In the genomic region with DNA sequence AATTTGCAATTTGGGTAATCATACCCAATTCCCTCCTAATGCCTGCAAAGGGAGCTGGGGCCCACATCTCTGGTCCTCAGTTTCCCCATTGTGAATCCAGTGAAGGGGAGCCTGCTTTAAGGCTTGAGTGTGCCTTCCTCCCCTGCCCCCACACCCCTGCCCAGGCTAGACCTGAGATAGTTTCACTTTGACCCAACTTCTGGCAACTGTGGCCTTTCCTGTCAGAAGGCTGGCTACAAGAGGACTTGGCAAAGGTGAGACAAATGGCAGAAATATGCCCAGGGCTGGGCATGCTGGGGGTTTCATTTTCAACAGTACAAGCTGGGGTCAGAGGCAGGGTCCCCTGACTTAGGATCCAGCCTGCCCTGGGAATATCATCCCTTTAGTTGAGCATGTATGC, we compare ENCODE assay signal across 19 cellular contexts. TPM values are rescaled to one million over a fixed set of nuclear protein-coding genes. Genes with fewer than 3 reads are reported as not detected.
DNase-seq lines count a peak whose midpoint lies in the region; ATAC-seq lines count a peak whose summit lies in the region.
"Had no signal": no experiment of that assay in that cellular context is flagged by ENCODE, and none has a peak within 500 bp of the region (broad histone marks: within the 10 kb centered on the region; RNA-seq: fewer than 3 reads in every experiment).

No MANE protein-coding gene starts in this region.

- peak; percentile 57 for DNase-seq in activated naive CD4-positive, alpha-beta T cell treated with anti-CD3 and anti-CD28 coated beads for 36 hours
- no peak for DNase-seq in activated naive CD4-positive, alpha-beta T cell treated with Interleukin-2 at 50 U/mL for 16 hours
- DNase-seq in activated CD4-positive, alpha-beta memory T cell treated with anti-CD3 and anti-CD28 coated beads for 36 hours = peak; percentile 71
- DNase-seq in stimulated activated CD8-positive, alpha-beta memory T cell treated with anti-CD3 and anti-CD28 coated beads, Interleukin-4, amount 100 ng/mL, for 48 hours = peak; percentile 61
- no peak for DNase-seq in stimulated activated naive CD4-positive, alpha-beta T cell treated with Interleukin-2 at 50 U/mL for 16 hours (lab: John Stamatoyannopoulos, UW)
- DNase-seq: GDM1, glutamatergic neuron, left colon, NCI-H1417 treated with DMSO at 0.1 percent for 48 hours, NCI-H524, Right ventricle myocardium superior, transverse colon had no signal

- no peak for ATAC-seq in HG03457 (IDR thresholded peaks at IDR 0.05; ENCODE audit: unreplicated experiment)
- ATAC-seq: left colon, sciatic nerve had no signal

- no peak overlapping the region for H3K4me3 Mint-ChIP-seq in activated naive CD4-positive, alpha-beta T cell treated with anti-CD3 and anti-CD28 coated beads for 36 hours
- H3K4me3 Mint-ChIP-seq in activated CD4-positive, alpha-beta memory T cell treated with anti-CD3 and anti-CD28 coated beads for 36 hours = no peak overlapping the region
- H3K4me3 Mint-ChIP-seq: CD14-positive monocyte, nephron had no signal

- no peaks in the 10 kb centered on the region for H3K27me3 Mint-ChIP-seq in activated naive CD4-positive, alpha-beta T cell treated with anti-CD3 and anti-CD28 coated beads for 36 hours (ENCODE audit: low read depth)
- H3K27me3 Mint-ChIP-seq in activated CD4-positive, alpha-beta memory T cell treated with anti-CD3 and anti-CD28 coated beads for 36 hours = no peaks in the 10 kb centered on the region
- H3K27me3 Mint-ChIP-seq: stimulated activated naive CD8-positive, alpha-beta T cell treated with anti-CD3 and anti-CD28 coated beads, Interleukin-15, Interleukin-2, amounts not matched to agents 100 ng/mL and 50 ng/mL, for 24 hours had no signal

- POLR2A ChIA-PET in activated CD4-positive, alpha-beta memory T cell treated with anti-CD3 and anti-CD28 coated beads for 36 hours (lab: Charles Lee) = interaction anchor here (0.7 to 3.7 kb wide), 10 partner anchors 10 to 282 kb away, joined by 3 to 36 read pairs (median 10); partner anchors contain the start of gene SOCS1

- CTCF ChIA-PET in activated naive CD4-positive, alpha-beta T cell treated with anti-CD3 and anti-CD28 coated beads for 36 hours (lab: Charles Lee) = interaction anchor here (1.0 to 1.5 kb wide), 2 partner anchors 9 to 275 kb away, joined by 4 to 6 read pairs; no protein-coding TSS in a partner anchor
- CTCF ChIA-PET in activated CD4-positive, alpha-beta memory T cell treated with anti-CD3 and anti-CD28 coated beads for 36 hours (lab: Charles Lee) = interaction anchor here (1.1 to 2.3 kb wide), 8 partner anchors 10 to 282 kb away, joined by 4 to 13 read pairs (median 6); partner anchors contain the start of gene SOCS1

- peaks cover 42% of the 10 kb centered on the region for H3K4me1 Mint-ChIP-seq in activated naive CD4-positive, alpha-beta T cell treated with anti-CD3 and anti-CD28 coated beads for 36 hours (ENCODE audit: low read depth)
- H3K4me1 Mint-ChIP-seq in activated CD4-positive, alpha-beta memory T cell treated with anti-CD3 and anti-CD28 coated beads for 36 hours (ENCODE audit: low read depth) = peaks cover 48% of the 10 kb centered on the region
- H3K4me1 Mint-ChIP-seq: CD14-positive monocyte had no signal

- H3K27ac Mint-ChIP-seq in activated naive CD4-positive, alpha-beta T cell treated with anti-CD3 and anti-CD28 coated beads for 36 hours = no peak overlapping the region
- H3K27ac Mint-ChIP-seq in activated CD4-positive, alpha-beta memory T cell treated with anti-CD3 and anti-CD28 coated beads for 36 hours = peak overlapping the region; percentile 77

- H3K9me3 Mint-ChIP-seq in activated naive CD4-positive, alpha-beta T cell treated with anti-CD3 and anti-CD28 coated beads for 36 hours = no peaks in the 10 kb centered on the region
- H3K9me3 Mint-ChIP-seq in activated CD4-positive, alpha-beta memory T cell treated with anti-CD3 and anti-CD28 coated beads for 36 hours = peaks cover 2% of the 10 kb centered on the region
- H3K9me3 Mint-ChIP-seq: nephron; stimulated activated naive CD8-positive, alpha-beta T cell treated with anti-CD3 and anti-CD28 coated beads, Interleukin-15, Interleukin-2, amounts not matched to agents 100 ng/mL and 50 ng/mL, for 24 hours had no signal

- H3K36me3 Mint-ChIP-seq in activated naive CD4-positive, alpha-beta T cell treated with anti-CD3 and anti-CD28 coated beads for 36 hours (ENCODE audit: low read depth) = peaks cover 10% of the 10 kb centered on the region
- H3K36me3 Mint-ChIP-seq in activated CD4-positive, alpha-beta memory T cell treated with anti-CD3 and anti-CD28 coated beads for 36 hours = peaks cover 25% of the 10 kb centered on the region
- H3K36me3 Mint-ChIP-seq: CD14-positive monocyte had no signal

- intact Hi-C loops in activated naive CD4-positive, alpha-beta T cell treated with anti-CD3 and anti-CD28 coated beads for 36 hours (cut with micrococcal nuclease) = loop anchor here (1.0 kb wide), 2 partner anchors 13 to 21 kb away; no protein-coding TSS in a partner anchor
- intact Hi-C loops in activated CD4-positive, alpha-beta memory T cell treated with anti-CD3 and anti-CD28 coated beads for 36 hours (cut with micrococcal nuclease) = loop anchor here (1.0 kb wide), 2 partner anchors 12 to 21 kb away; no protein-coding TSS in a partner anchor

RNA-seq across cellular contexts. Expression of gene SOCS1, which starts 10.0 kb away (rescaled TPM):
- 10 to 100 TPM; 45.1 to 45.6 TPM for total RNA-seq in activated naive CD4-positive, alpha-beta T cell treated with anti-CD3 and anti-CD28 coated beads for 36 hours
- total RNA-seq in activated CD4-positive, alpha-beta memory T cell treated with anti-CD3 and anti-CD28 coated beads for 36 hours = 100 to 1,000 TPM; 146 to 152 TPM

RNA-seq across cellular contexts. Expression of gene TNP2, which starts 23.1 kb away (rescaled TPM):
- not detected for total RNA-seq in activated naive CD4-positive, alpha-beta T cell treated with anti-CD3 and anti-CD28 coated beads for 36 hours
- not detected for total RNA-seq in activated CD4-positive, alpha-beta memory T cell treated with anti-CD3 and anti-CD28 coated beads for 36 hours
- total RNA-seq: fibroblast of lung, H1, left colon, Right ventricle myocardium superior, sciatic nerve, transverse colon had no signal

RNA-seq across cellular contexts. Expression of gene PRM3, which starts 27.4 kb away (rescaled TPM):
- not detected for total RNA-seq in activated naive CD4-positive, alpha-beta T cell treated with anti-CD3 and anti-CD28 coated beads for 36 hours
- total RNA-seq in activated CD4-positive, alpha-beta memory T cell treated with anti-CD3 and anti-CD28 coated beads for 36 hours = not detected
- total RNA-seq: fibroblast of lung, H1, left colon, Right ventricle myocardium superior, sciatic nerve, transverse colon had no signal

RNA-seq across cellular contexts. Expression of gene PRM2, which starts 30.3 kb away (rescaled TPM):
- total RNA-seq in activated naive CD4-positive, alpha-beta T cell treated with anti-CD3 and anti-CD28 coated beads for 36 hours = not detected
- not detected for total RNA-seq in activated CD4-positive, alpha-beta memory T cell treated with anti-CD3 and anti-CD28 coated beads for 36 hours
- total RNA-seq: fibroblast of lung, H1, left colon, Right ventricle myocardium superior, sciatic nerve, transverse colon had no signal

RNA-seq across cellular contexts. Expression of gene PRM1, which starts 35.1 kb away (rescaled TPM):
- not detected for total RNA-seq in activated naive CD4-positive, alpha-beta T cell treated with anti-CD3 and anti-CD28 coated beads for 36 hours
- total RNA-seq in activated CD4-positive, alpha-beta memory T cell treated with anti-CD3 and anti-CD28 coated beads for 36 hours = not detected
- total RNA-seq: fibroblast of lung, left colon, Right ventricle myocardium superior, sciatic nerve, transverse colon had no signal

Comparison
In these comparisons a context has a peak if more than half of its experiments do, and no peak if none do; other contexts are left out.
1. DNase-seq: peak in activated naive CD4-positive, alpha-beta T cell treated with anti-CD3 and anti-CD28 coated beads for 36 hours (single experiment), activated CD4-positive, alpha-beta memory T cell treated with anti-CD3 and anti-CD28 coated beads for 36 hours (single experiment) and stimulated activated CD8-positive, alpha-beta memory T cell treated with anti-CD3 and anti-CD28 coated beads, Interleukin-4, amount 100 ng/mL, for 48 hours (single experiment); none in activated naive CD4-positive, alpha-beta T cell treated with Interleukin-2 at 50 U/mL for 16 hours (single experiment) and stimulated activated naive CD4-positive, alpha-beta T cell treated with Interleukin-2 at 50 U/mL for 16 hours (single experiment).